ENCODE assay signal across 8 cellular contexts in the genomic region with DNA sequence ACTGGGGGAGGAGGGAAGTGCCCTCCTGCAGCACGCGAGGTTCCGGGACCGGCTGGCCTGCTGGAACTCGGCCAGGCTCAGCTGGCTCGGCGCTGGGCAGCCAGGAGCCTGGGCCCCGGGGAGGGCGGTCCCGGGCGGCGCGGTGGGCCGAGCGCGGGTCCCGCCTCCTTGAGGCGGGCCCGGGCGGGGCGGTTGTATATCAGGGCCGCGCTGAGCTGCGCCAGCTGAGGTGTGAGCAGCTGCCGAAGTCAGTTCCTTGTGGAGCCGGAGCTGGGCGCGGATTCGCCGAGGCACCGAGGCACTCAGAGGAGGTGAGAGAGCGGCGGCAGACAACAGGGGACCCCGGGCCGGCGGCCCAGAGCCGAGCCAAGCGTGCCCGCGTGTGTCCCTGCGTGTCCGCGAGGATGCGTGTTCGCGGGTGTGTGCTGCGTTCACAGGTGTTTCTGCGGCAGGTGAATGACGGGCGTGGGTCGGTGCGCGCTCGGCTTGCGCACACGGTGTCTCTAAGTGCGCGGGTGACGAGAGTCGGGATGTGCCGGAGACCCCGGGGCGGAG. TPM values are rescaled to one million over a fixed set of nuclear protein-coding genes. Genes with fewer than 3 reads are reported as not detected.
DNase-seq lines count a peak whose midpoint lies in the region; ATAC-seq and TF ChIP-seq lines count a peak whose summit lies in the region.

A gene (plus strand): TSS at position 227 of the 555 bp plus-strand sequence. CDS start 5,388 bp downstream, outside the sequence.

- TF ChIP-seq RAD21 in liver (IDR thresholded peaks at IDR 0.05): no peak

- TF ChIP-seq CTCF in liver (IDR thresholded peaks at IDR 0.05; ENCODE audit: low read depth, low read length, missing input control): no peak

- H3K9ac ChIP-seq in liver (ENCODE audit: low read depth in 1 of 2, low read length in 2 of 2): peak within 1 kb of the TSS; percentile 60 to 98

- ATAC-seq in GM19035 (IDR thresholded peaks at IDR 0.05; ENCODE audit: unreplicated experiment) (peak; percentile 49), HG03457 (IDR thresholded peaks at IDR 0.05; ENCODE audit: unreplicated experiment) (peak; percentile 36)

- peak; percentile 93 for DNase-seq in AG08395 (ENCODE audit: low spot score)
- peak; percentile 71 to 96 for DNase-seq in NCI-H526 (lab: John Stamatoyannopoulos, UW)
- peak; percentile 33 to 48 for DNase-seq in activated CD4-positive, alpha-beta T cell treated with anti-CD3 and anti-CD28 coated beads, Interleukin-2, amount 50 U/mL, for 24 hours (ENCODE audit: low read depth in 1 of 2, low spot score in 1 of 2)
- peak; percentile 68 to 95 for DNase-seq in dermis microvascular lymphatic vessel endothelial cell (ENCODE audit: low read depth in 2 of 2)
- DNase-seq in stimulated activated CD4-positive, alpha-beta T cell treated with anti-CD3 and anti-CD28 coated beads, Interleukin-4, amount 100 ng/mL, for 1 hour: peak; percentile 75

- H3K27ac ChIP-seq in liver (ENCODE audit: low read depth in 1 of 2, low read length in 2 of 2): peak within 1 kb of the TSS; percentile 92 to 98

- no peaks in the 10 kb centered on the region for H3K9me3 ChIP-seq in liver (ENCODE audit: control insufficient read depth in 4 of 4, low read length in 3 of 4)

- no peaks in the 10 kb centered on the region for H3K36me3 ChIP-seq in liver (ENCODE audit: control insufficient read depth in 4 of 4, insufficient read depth in 3 of 4, low read depth in 1 of 4, low read length in 3 of 4)

- peak within 1 kb of the TSS; percentile 76 to 92 (median 88) for H3K4me3 ChIP-seq in liver (ENCODE audit: low read depth in 1 of 3, low read length in 3 of 3)

- WGBS in liver: under 1% methylated on average over 63 of the region's 63 CpGs

- H3K4me1 ChIP-seq in liver (ENCODE audit: control insufficient read depth in 4 of 4, insufficient read depth in 4 of 4, low read length in 3 of 4): peaks cover 15 to 47% (median 39%) of the 10 kb centered on the region in 4 donors

- H3K27me3 ChIP-seq in liver (ENCODE audit: control insufficient read depth in 4 of 4, insufficient read depth in 4 of 4, low read length in 3 of 4): no peaks in the 10 kb centered on the region

TF ChIP-seq in liver, 16 proteins besides CTCF, POLR2A, EP300 and RAD21:
- TF ChIP-seq TAF1 (conservative IDR thresholded peaks at IDR 0.05) (peak; percentile 40), JUND (IDR thresholded peaks at IDR 0.05) (no peak), RXRA (IDR thresholded peaks at IDR 0.05) (no peak), EGR1 (IDR thresholded peaks at IDR 0.05; ENCODE audit: low read depth in 2 of 2) (no peak), YY1 (IDR thresholded peaks at IDR 0.05) (peak; percentile 75), FOXA2 (IDR thresholded peaks at IDR 0.05) (no peak)
- TF ChIP-seq, protein P1, sequence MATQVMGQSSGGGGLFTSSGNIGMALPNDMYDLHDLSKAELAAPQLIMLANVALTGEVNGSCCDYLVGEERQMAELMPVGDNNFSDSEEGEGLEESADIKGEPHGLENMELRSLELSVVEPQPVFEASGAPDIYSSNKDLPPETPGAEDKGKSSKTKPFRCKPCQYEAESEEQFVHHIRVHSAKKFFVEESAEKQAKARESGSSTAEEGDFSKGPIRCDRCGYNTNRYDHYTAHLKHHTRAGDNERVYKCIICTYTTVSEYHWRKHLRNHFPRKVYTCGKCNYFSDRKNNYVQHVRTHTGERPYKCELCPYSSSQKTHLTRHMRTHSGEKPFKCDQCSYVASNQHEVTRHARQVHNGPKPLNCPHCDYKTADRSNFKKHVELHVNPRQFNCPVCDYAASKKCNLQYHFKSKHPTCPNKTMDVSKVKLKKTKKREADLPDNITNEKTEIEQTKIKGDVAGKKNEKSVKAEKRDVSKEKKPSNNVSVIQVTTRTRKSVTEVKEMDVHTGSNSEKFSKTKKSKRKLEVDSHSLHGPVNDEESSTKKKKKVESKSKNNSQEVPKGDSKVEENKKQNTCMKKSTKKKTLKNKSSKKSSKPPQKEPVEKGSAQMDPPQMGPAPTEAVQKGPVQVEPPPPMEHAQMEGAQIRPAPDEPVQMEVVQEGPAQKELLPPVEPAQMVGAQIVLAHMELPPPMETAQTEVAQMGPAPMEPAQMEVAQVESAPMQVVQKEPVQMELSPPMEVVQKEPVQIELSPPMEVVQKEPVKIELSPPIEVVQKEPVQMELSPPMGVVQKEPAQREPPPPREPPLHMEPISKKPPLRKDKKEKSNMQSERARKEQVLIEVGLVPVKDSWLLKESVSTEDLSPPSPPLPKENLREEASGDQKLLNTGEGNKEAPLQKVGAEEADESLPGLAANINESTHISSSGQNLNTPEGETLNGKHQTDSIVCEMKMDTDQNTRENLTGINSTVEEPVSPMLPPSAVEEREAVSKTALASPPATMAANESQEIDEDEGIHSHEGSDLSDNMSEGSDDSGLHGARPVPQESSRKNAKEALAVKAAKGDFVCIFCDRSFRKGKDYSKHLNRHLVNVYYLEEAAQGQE (IDR thresholded peaks at IDR 0.05): peak; percentile 51

RNA-seq across cellular contexts. Expression of the gene that starts here (rescaled TPM):
- 116 and 156 TPM in 2 replicates for total RNA-seq in dermis microvascular lymphatic vessel endothelial cell
- 10 to 100 TPM in 1 of 2 donors, 1 to 10 TPM in 1; 3.2 to 41.7 TPM for total RNA-seq in liver
- polyA plus RNA-seq in liver: 10 to 100 TPM; 15.9 to 25.2 TPM

Comparison
In these comparisons a context has a peak if more than half of its experiments do, and no peak if none do; other contexts are left out.
1. Peak in every context shown above with its lines: DNase-seq, ATAC-seq, H3K4me3 ChIP-seq and H3K27ac ChIP-seq.
2. DNase-seq: peak in every context shown above with its lines; median percentile 93 in AG08395; 84 in NCI-H526; 82 in dermis microvascular lymphatic vessel endothelial cell; 75 in stimulated activated CD4-positive, alpha-beta T cell treated with anti-CD3 and anti-CD28 coated beads, Interleukin-4, amount 100 ng/mL, for 1 hour; 40 in activated CD4-positive, alpha-beta T cell treated with anti-CD3 and anti-CD28 coated beads, Interleukin-2, amount 50 U/mL, for 24 hours.